7 cellular contexts compared by ENCODE assay signal in the genomic region with DNA sequence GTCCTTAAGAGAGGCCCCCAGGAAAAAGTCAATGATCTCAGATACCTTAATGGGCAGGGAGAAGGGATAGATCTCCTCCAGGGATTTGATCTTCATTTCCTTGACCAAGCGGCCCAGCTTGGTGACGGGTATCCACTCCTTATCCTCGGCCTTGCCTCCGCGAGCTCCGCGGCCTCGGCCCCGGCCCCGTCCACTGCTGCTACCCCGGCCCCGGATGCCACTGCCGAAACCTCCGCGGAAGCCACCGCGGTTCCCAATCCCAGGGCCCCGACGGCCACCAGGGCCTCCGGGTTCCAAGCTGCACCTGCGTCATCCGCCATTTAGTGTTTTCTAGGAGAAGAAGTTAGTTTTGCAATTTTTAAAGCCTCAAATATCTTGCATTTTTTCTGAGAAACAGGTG.
"Had no signal": no experiment of that assay in that cellular context is flagged by ENCODE, and none has a peak within 500 bp of the region (broad histone marks: within the 10 kb centered on the region; RNA-seq: fewer than 3 reads in every experiment).

No MANE protein-coding gene starts in this region.

- H3K36me3 Mint-ChIP-seq: IgD-negative memory B cell had no signal

- FAIRE-seq: HepG2, HTR-8/SVneo had no signal

- H3K27me3 Mint-ChIP-seq: IgD-negative memory B cell had no signal

- ATAC-seq: HepG2 had no signal

- H3K27ac Mint-ChIP-seq: IgD-negative memory B cell had no signal

- DNase-seq: IMR-90, KBM-7, KG1 had no signal

- H3K4me1 Mint-ChIP-seq: IgD-negative memory B cell had no signal

- H3K27ac ChIP-seq: HL-60 had no signal

- H3K4me3 Mint-ChIP-seq: IgD-negative memory B cell had no signal
